Comparison of ENCODE assay signal across 27 cellular contexts in the genomic region with DNA sequence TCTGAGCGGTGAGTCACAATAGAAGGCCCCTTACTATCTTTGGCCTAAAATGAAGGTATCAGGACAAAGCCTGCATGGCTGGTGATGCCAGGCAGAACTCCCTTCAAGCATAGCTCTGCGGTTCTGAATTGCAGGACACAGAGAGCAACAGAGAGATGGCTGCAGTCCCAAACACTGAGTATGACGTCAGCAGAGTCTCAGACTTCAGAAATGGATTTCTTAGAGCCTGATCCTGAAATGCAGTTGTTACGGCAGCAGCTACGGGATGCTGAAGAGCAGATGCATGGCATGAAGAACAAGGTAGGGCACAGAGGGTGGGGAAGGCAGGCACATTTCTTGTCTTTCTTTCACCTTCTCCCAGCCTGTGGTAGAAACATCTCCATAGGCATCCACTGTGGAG. TPM values are rescaled to one million over a fixed set of nuclear protein-coding genes. Genes with fewer than 3 reads are reported as not detected.
DNase-seq lines count a peak whose midpoint lies in the region; ATAC-seq, FAIRE-seq and TF ChIP-seq lines count a peak whose summit lies in the region.
"Had no signal": no experiment of that assay in that cellular context is flagged by ENCODE, and none has a peak within 500 bp of the region (broad histone marks: within the 10 kb centered on the region; RNA-seq: fewer than 3 reads in every experiment).

No MANE protein-coding gene starts in this region.

- H3K27me3 Mint-ChIP-seq in MCF 10A (ENCODE audit: insufficient read depth, unreplicated experiment): no peaks in the 10 kb centered on the region
- H3K27me3 Mint-ChIP-seq: CD4-positive, alpha-beta T cell; CD8-positive, alpha-beta memory T cell had no signal

- H3K4me1 Mint-ChIP-seq in MCF 10A (ENCODE audit: insufficient read depth, unreplicated experiment): no peaks in the 10 kb centered on the region
- H3K4me1 Mint-ChIP-seq: CD14-positive monocyte; CD8-positive, alpha-beta memory T cell had no signal

- H3K36me3 Mint-ChIP-seq in MCF 10A (ENCODE audit: insufficient read depth, unreplicated experiment): peaks cover 16% of the 10 kb centered on the region
- H3K36me3 Mint-ChIP-seq: CD14-positive monocyte had no signal

- no peaks in the 10 kb centered on the region for H3K36me3 ChIP-seq in HepG2 (replicated peaks in 1 of 2; ENCODE audit: control insufficient read depth in 1 of 2, insufficient read depth in 2 of 2, low read length in 2 of 2)
- H3K36me3 ChIP-seq in right lobe of liver: no peaks in the 10 kb centered on the region
- peaks cover 75% of the 10 kb centered on the region for H3K36me3 ChIP-seq in K562 (ENCODE audit: control insufficient read depth, insufficient read depth, low read length)

- no peaks in the 10 kb centered on the region for H4K20me1 ChIP-seq in HepG2 (ENCODE audit: insufficient read depth, low read length)
- no peaks in the 10 kb centered on the region for H4K20me1 ChIP-seq in K562 (replicated peaks; ENCODE audit: control insufficient read depth, insufficient read depth, low read length)

- no peaks in the 10 kb centered on the region for H3K4me1 ChIP-seq in HepG2 (ENCODE audit: insufficient read depth, low read length)
- no peaks in the 10 kb centered on the region for H3K4me1 ChIP-seq in right lobe of liver
- H3K4me1 ChIP-seq in K562 (replicated peaks in 1 of 2; ENCODE audit: control insufficient read depth in 2 of 2, insufficient read depth in 2 of 2, low read length in 2 of 2): no peaks in the 10 kb centered on the region; a peak in 1 of 5 replicates
- H3K4me1 ChIP-seq: A549, BE2C had no signal

- no peak for DNase-seq in HepG2 (ENCODE audit: low spot score)
- DNase-seq in right lobe of liver: no peak
- no peak for DNase-seq in K562 (ENCODE audit: extremely low read depth in 1 of 4, low spot score in 3 of 4)
- DNase-seq in superior temporal gyrus (ENCODE audit: extremely low spot score): peak; percentile 37
- no peak for DNase-seq in MCF 10A (ENCODE audit: unreplicated experiment)
- DNase-seq: 8988T; ACHN; AML-193; BE2C; CD4-positive, alpha-beta T cell; CD8-positive, alpha-beta memory T cell; DMS 273 treated with DMSO at 0.1 percent for 48 hours; DMS79; EL; GDM1; H9 had no signal

- TF ChIP-seq RAD21 in HepG2 (CRISPR knock-in tag; IDR thresholded peaks at IDR 0.05) (no peak), K562 (CRISPR knock-in tag; conservative IDR thresholded peaks at IDR 0.05 in 1 of 2, IDR thresholded peaks at IDR 0.05 in 1 of 2) (no peak)

- intact Hi-C loops in HepG2 (cut with micrococcal nuclease; ENCODE audit: unreplicated experiment): no loop called here
- intact Hi-C loops in right lobe of liver (cut with DNase I): no loop called here
- intact Hi-C loops in K562 (cut with micrococcal nuclease): no loop called here
- intact Hi-C loops in MCF 10A (cut with micrococcal nuclease): no loop called here

- H3K9me3 Mint-ChIP-seq in MCF 10A (ENCODE audit: unreplicated experiment): no peaks in the 10 kb centered on the region
- H3K9me3 Mint-ChIP-seq: CD14-positive monocyte; CD4-positive, alpha-beta T cell; CD8-positive, alpha-beta memory T cell; GM23338; H9 had no signal

- H3K9ac ChIP-seq in HepG2 (ENCODE audit: insufficient read depth, low read depth, low read length) (no peak overlapping the region), K562 (ENCODE audit: insufficient read depth in 1 of 2, low read depth in 2 of 2, low read length in 2 of 2) (no peak overlapping the region)
- H3K9ac ChIP-seq: BLaER1 treated with 17β-estradiol and CSF1 and Interleukin-3, amounts not matched to agents 10 nM and 100 nM had no signal

- no peak overlapping the region for H2AFZ ChIP-seq in HepG2 (ENCODE audit: low read length)
- no peak overlapping the region for H2AFZ ChIP-seq in K562 (ENCODE audit: low read depth, low read length)
- H2AFZ ChIP-seq: GM23338 had no signal

- H3K27ac ChIP-seq in HepG2 (ENCODE audit: extremely low read length, insufficient read depth, low read length) (no peak overlapping the region), right lobe of liver (no peak overlapping the region), angular gyrus (ENCODE audit: low read depth, low read length) (peak overlapping the region; percentile 4), K562 (ENCODE audit: extremely low read depth, low read depth, low read length) (no peak overlapping the region)
- H3K27ac ChIP-seq: A549; BLaER1 treated with 17β-estradiol and CSF1 and Interleukin-3, amounts not matched to agents 10 nM and 100 nM had no signal

- 51% methylated on average over 5 of the region's 5 CpGs for WGBS in HepG2 (ENCODE audit: low lambda C conversion rate)
- 100% methylated on average over 1 of the region's 5 CpGs for WGBS in right lobe of liver (ENCODE audit: insufficient coverage, low coverage, low lambda C conversion rate, missing lambda C conversion rate)
- WGBS in K562 (ENCODE audit: insufficient coverage, low coverage, missing lambda C conversion rate): 69% methylated on average over 5 of the region's 5 CpGs

- H3K27me3 ChIP-seq in HepG2 (ENCODE audit: control insufficient read depth in 1 of 2, insufficient read depth in 2 of 2, low read length in 2 of 2) (peaks cover 3 to 25% of the 10 kb centered on the region in 2 experiments; a peak in 3 of 5 replicates), right lobe of liver (no peaks in the 10 kb centered on the region), K562 (ENCODE audit: control insufficient read depth in 2 of 2, insufficient read depth in 2 of 2, low read length in 2 of 2) (no peaks in the 10 kb centered on the region)
- H3K27me3 ChIP-seq: BE2C; BLaER1 treated with 17β-estradiol and CSF1 and Interleukin-3, amounts not matched to agents 10 nM and 100 nM had no signal

- TF ChIP-seq CTCF in HepG2 (CRISPR knock-in tag; IDR thresholded peaks at IDR 0.05) (no peak), right lobe of liver (IDR thresholded peaks at IDR 0.05) (no peak), K562 (IDR thresholded peaks at IDR 0.05 in 2 of 3, conservative IDR thresholded peaks at IDR 0.05 in 1 of 3; ENCODE audit: insufficient read depth in 2 of 3, low read depth in 1 of 3, low read length in 3 of 3) (no peak), MCF 10A (IDR thresholded peaks at IDR 0.05; ENCODE audit: unreplicated experiment) (no peak)

- in situ Hi-C loops in HepG2 (cut with HindIII; ENCODE audit: extremely low pct_ligation_motif_present, low pct_unique_long_range_greater_than_20kb) (no loop called here), K562 (cut with MboI) (no loop called here)

- no peak for FAIRE-seq in HepG2 (lab: Jason Lieb, UNC)
- no peak for FAIRE-seq in K562 (lab: Jason Lieb, UNC)
- FAIRE-seq: A549, D721Med, GM12891, GM18507 had no signal

- TF ChIP-seq POLR2A in HepG2 (IDR thresholded peaks at IDR 0.05; ENCODE audit: insufficient read depth in 1 of 2, low read depth in 2 of 2, low read length in 2 of 2) (no peak), right lobe of liver (IDR thresholded peaks at IDR 0.05) (no peak), K562 (conservative IDR thresholded peaks at IDR 0.05) (no peak)

- no peak for ATAC-seq in HepG2
- ATAC-seq in right lobe of liver: no peak
- no peak for ATAC-seq in K562
- no peak for ATAC-seq in HG03460 (IDR thresholded peaks at IDR 0.05; ENCODE audit: unreplicated experiment)
- ATAC-seq: A549, HCT116 had no signal

- POLR2A ChIA-PET in HepG2 (lab: Yijun Ruan, JAX): no interaction called here
- POLR2A ChIA-PET in K562 (lab: Yijun Ruan, JAX): interaction anchor here (0.6 to 3.4 kb wide), 6 partner anchors 7 to 39 kb away, joined by 3 to 14 read pairs (median 4); no protein-coding TSS in a partner anchor
- POLR2A ChIA-PET in MCF 10A (lab: Yijun Ruan, JAX): no interaction called here

- no peaks in the 10 kb centered on the region for H3K9me1 ChIP-seq in K562 (ENCODE audit: control insufficient read depth, insufficient read depth, low read length)

- BruUV-seq in HepG2 (replicated peaks; lab: Mats Ljungman, UMichigan) (no TSS peak), K562 (replicated peaks; lab: Mats Ljungman, UMichigan) (no TSS peak), MCF 10A (replicated peaks; lab: Mats Ljungman, UMichigan) (no TSS peak)

- H3K79me2 ChIP-seq in HepG2 (ENCODE audit: insufficient read depth, low read length) (no peaks in the 10 kb centered on the region), K562 (ENCODE audit: control insufficient read depth, insufficient read depth, low read length) (no peaks in the 10 kb centered on the region)

- H3K4me3 Mint-ChIP-seq in MCF 10A (ENCODE audit: unreplicated experiment): no peak overlapping the region
- H3K4me3 Mint-ChIP-seq: CD14-positive monocyte; CD4-positive, alpha-beta T cell; CD8-positive, alpha-beta memory T cell; GM23338; H9 had no signal

- H3K4me3 ChIP-seq in HepG2 (replicated peaks in 1 of 3; ENCODE audit: insufficient read depth in 1 of 3, low read depth in 2 of 3, low read length in 3 of 3) (no peak overlapping the region), right lobe of liver (no peak overlapping the region), K562 (no peak overlapping the region)
- H3K4me3 ChIP-seq: A549; BLaER1 treated with 17β-estradiol and CSF1 and Interleukin-3, amounts not matched to agents 10 nM and 100 nM; GM23338 had no signal

- CTCF ChIA-PET in HepG2 (lab: Yijun Ruan, JAX; ENCODE audit: low intra/inter-chr PET ratio, low total read pairs) (no interaction called here), K562 (lab: Yijun Ruan, JAX; ENCODE audit: low intra/inter-chr PET ratio) (no interaction called here), MCF 10A (lab: Yijun Ruan, JAX) (no interaction called here)

- TF ChIP-seq EP300 in HepG2 (IDR thresholded peaks at IDR 0.05; ENCODE audit: low read depth in 2 of 2, low read length in 2 of 2) (no peak), HepG2 (CRISPR knock-in tag; IDR thresholded peaks at IDR 0.05; ENCODE audit: borderline replicate concordance) (no peak), K562 (IDR thresholded peaks at IDR 0.05; ENCODE audit: low read length) (no peak)

- H3K9me3 ChIP-seq in HepG2 (ENCODE audit: low read length) (no peaks in the 10 kb centered on the region), right lobe of liver (no peaks in the 10 kb centered on the region), K562 (replicated peaks; ENCODE audit: control insufficient read depth, insufficient read depth, low read depth, low read length) (no peaks in the 10 kb centered on the region)
- H3K9me3 ChIP-seq: A549; BE2C; BLaER1 treated with 17β-estradiol and CSF1 and Interleukin-3, amounts not matched to agents 10 nM and 100 nM had no signal

- H3K4me2 ChIP-seq in HepG2 (ENCODE audit: low read depth, low read length): no peak overlapping the region
- H3K4me2 ChIP-seq in K562 (ENCODE audit: insufficient read depth, low read length): no peak overlapping the region
- H3K4me2 ChIP-seq: A549; BLaER1 treated with 17β-estradiol and CSF1 and Interleukin-3, amounts not matched to agents 10 nM and 100 nM; GM23338 had no signal

- no peak overlapping the region for H3K27ac Mint-ChIP-seq in MCF 10A (ENCODE audit: low read depth, unreplicated experiment)
- H3K27ac Mint-ChIP-seq: CD14-positive monocyte; CD4-positive, alpha-beta T cell had no signal

RNA-seq across cellular contexts. Expression of gene CCDC136, which starts 13.5 kb away (rescaled TPM):
- 0.04 TPM in 1 of 2 replicates, not detected in the other for total RNA-seq in HepG2 (2016; rRNA removed; fragmentation: Illumina TruSeq; extraction: Trizol)
- total RNA-seq in HepG2 (2016; cell fraction: cytosol; rRNA removed; fragmentation: Illumina TruSeq; extraction: Trizol; ENCODE audit: low read depth): not detected in 2 replicates
- not detected in 2 replicates for total RNA-seq in HepG2 (2016; cell fraction: insoluble cytoplasmic fraction; rRNA removed; fragmentation: Illumina TruSeq; extraction: Trizol)
- total RNA-seq in HepG2 (2016; cell fraction: membrane; rRNA removed; fragmentation: Illumina TruSeq; extraction: Trizol): not detected in 2 replicates
- not detected in 2 replicates for total RNA-seq in HepG2 (2016; cell fraction: nucleus; rRNA removed; fragmentation: Illumina TruSeq; extraction: Trizol)
- polyA plus RNA-seq in HepG2 (2011; rRNA removed): 0.38 and 0.47 TPM in 2 replicates
- polyA plus RNA-seq in HepG2 (2011; cell fraction: cytosol; rRNA removed): 0.03 TPM in 1 of 2 replicates, not detected in the other
- 0.21 and 0.35 TPM in 2 replicates for polyA plus RNA-seq in HepG2 (2011; cell fraction: nucleus; rRNA removed)
- polyA plus RNA-seq in HepG2 (2012): 0.16 and 0.23 TPM in 2 replicates
- not detected in 2 replicates for polyA plus RNA-seq in HepG2 (2016; cell fraction: cytosol; fragmentation: Illumina TruSeq; extraction: Trizol; ENCODE audit: low read depth)
- not detected in 2 replicates for polyA plus RNA-seq in HepG2 (2016; cell fraction: insoluble cytoplasmic fraction; fragmentation: Illumina TruSeq; extraction: Trizol; ENCODE audit: low read depth)
- not detected in 2 replicates for polyA plus RNA-seq in HepG2 (2016; cell fraction: membrane; fragmentation: Illumina TruSeq; extraction: Trizol; ENCODE audit: low read depth)
- polyA plus RNA-seq in HepG2 (2016; cell fraction: nucleus; fragmentation: Illumina TruSeq; extraction: Trizol; ENCODE audit: insufficient read depth, low read depth): not detected in 2 replicates
- 0.54 and 0.84 TPM in 2 replicates for polyA minus RNA-seq in HepG2 (2011; rRNA and poly(A)+ RNA removed; ENCODE audit: low replicate concordance)
- polyA minus RNA-seq in HepG2 (2011; cell fraction: cytosol; rRNA and poly(A)+ RNA removed): not detected in 2 replicates
- 1.2 TPM in 1 of 2 replicates, not detected in the other for polyA minus RNA-seq in HepG2 (2011; cell fraction: nucleus; rRNA and poly(A)+ RNA removed)
- total RNA-seq in right lobe of liver: under 1 TPM in 4 of 6 experiments, not detected in 2; 0.16 to 0.70 (median 0.20) TPM
- 153 and 165 TPM in 2 replicates for total RNA-seq in K562 (2011; cell fraction: chromatin; rRNA removed; ENCODE audit: low replicate concordance)
- 88.4 and 89.7 TPM in 2 replicates for total RNA-seq in K562 (2011; cell fraction: nucleolus; rRNA removed)
- total RNA-seq in K562 (2011; cell fraction: nucleoplasm; rRNA removed): 120 and 159 TPM in 2 replicates
- total RNA-seq in K562 (2014; rRNA removed): 17.0 and 23.5 TPM in 2 replicates
- total RNA-seq in K562 (2014; rRNA removed; fragmentation: Illumina TruSeq; extraction: Trizol): 15.3 and 18.8 TPM in 2 replicates
- total RNA-seq in K562 (2015; rRNA removed; fragmentation: Illumina TruSeq; extraction: Trizol): 27.6 and 28.7 TPM in 2 replicates
- 23.7 and 26.5 TPM in 2 replicates for total RNA-seq in K562 (2021)
- 40.2 and 45.0 TPM in 2 replicates for polyA plus RNA-seq in K562 (2011; rRNA removed)
- 12.2 and 20.3 TPM in 2 replicates for polyA plus RNA-seq in K562 (2011; cell fraction: cytosol; rRNA removed)
- 165 and 172 TPM in 2 replicates for polyA plus RNA-seq in K562 (2011; cell fraction: nucleus; rRNA removed)
- 30.6 and 53.3 TPM in 2 replicates for polyA plus RNA-seq in K562 (2012)
- polyA plus RNA-seq in K562 (2014; fragmentation: Illumina TruSeq; extraction: Trizol): 23.5 and 26.9 TPM in 2 replicates
- polyA plus RNA-seq in K562 (2014; fragmentation: Nextera tagmentation; extraction: Ambion mirVana): 1 to 10 TPM; 2.4 TPM
- 34.8 and 40.8 TPM in 2 replicates for polyA plus RNA-seq in K562 (2014; rRNA removed)
- polyA minus RNA-seq in K562 (2011; rRNA and poly(A)+ RNA removed): 31.9 and 36.9 TPM in 2 replicates
- polyA minus RNA-seq in K562 (2011; cell fraction: cytosol; rRNA and poly(A)+ RNA removed): 9.3 and 17.3 TPM in 2 replicates
- polyA minus RNA-seq in K562 (2011; cell fraction: nucleus; rRNA and poly(A)+ RNA removed): 47.4 and 54.8 TPM in 2 replicates
- 3.5 and 6.5 TPM in 2 replicates for total RNA-seq in MCF 10A (2022)

RNA-seq across cellular contexts. Expression of gene FLNC, which starts 25.0 kb away (rescaled TPM):
- total RNA-seq in HepG2 (2016; rRNA removed; fragmentation: Illumina TruSeq; extraction: Trizol) (0.01 and 0.02 TPM in 2 replicates), right lobe of liver (1 to 10 TPM in 2 of 6 experiments, under 1 TPM in 4; 0.27 to 5.1 (median 0.74) TPM), K562 (2014; rRNA removed) (60.7 and 94.5 TPM in 2 replicates), K562 (2014; rRNA removed; fragmentation: Illumina TruSeq; extraction: Trizol) (11.4 and 18.2 TPM in 2 replicates), K562 (2015; rRNA removed; fragmentation: Illumina TruSeq; extraction: Trizol) (28.8 and 33.3 TPM in 2 replicates), K562 (2021) (148 and 155 TPM in 2 replicates), MCF 10A (2022) (0.28 and 0.44 TPM in 2 replicates)
- total RNA-seq in HepG2 (2016; cell fraction: cytosol; rRNA removed; fragmentation: Illumina TruSeq; extraction: Trizol; ENCODE audit: low read depth): not detected in 2 replicates
- total RNA-seq in HepG2 (2016; cell fraction: insoluble cytoplasmic fraction; rRNA removed; fragmentation: Illumina TruSeq; extraction: Trizol): under 0.01 TPM in 1 of 2 replicates, not detected in the other
- not detected in 2 replicates for total RNA-seq in HepG2 (2016; cell fraction: membrane; rRNA removed; fragmentation: Illumina TruSeq; extraction: Trizol)
- 0.06 TPM in 1 of 2 replicates, not detected in the other for total RNA-seq in HepG2 (2016; cell fraction: nucleus; rRNA removed; fragmentation: Illumina TruSeq; extraction: Trizol)
- polyA plus RNA-seq in HepG2 (2011; rRNA removed) (0.01 TPM in 1 of 2 replicates, not detected in the other), K562 (2011; rRNA removed) (10.3 and 11.4 TPM in 2 replicates), K562 (2014; fragmentation: Illumina TruSeq; extraction: Trizol) (32.8 and 55.3 TPM in 2 replicates), K562 (2014; fragmentation: Nextera tagmentation; extraction: Ambion mirVana) (1 to 10 TPM in 1 of 2 experiments, under 1 TPM in 1; 0.90 to 1.1 TPM), K562 (2014; rRNA removed) (29.0 and 34.7 TPM in 2 replicates)
- 0.01 TPM in 2 replicates for polyA plus RNA-seq in HepG2 (2011; cell fraction: cytosol; rRNA removed)
- 0.02 and 0.05 TPM in 2 replicates for polyA plus RNA-seq in HepG2 (2011; cell fraction: nucleus; rRNA removed)
- 0.01 TPM in 1 of 2 replicates, not detected in the other for polyA plus RNA-seq in HepG2 (2012)
- polyA plus RNA-seq in HepG2 (2016; cell fraction: cytosol; fragmentation: Illumina TruSeq; extraction: Trizol; ENCODE audit: low read depth): not detected in 2 replicates
- polyA plus RNA-seq in HepG2 (2016; cell fraction: insoluble cytoplasmic fraction; fragmentation: Illumina TruSeq; extraction: Trizol; ENCODE audit: low read depth): not detected in 2 replicates
- not detected in 2 replicates for polyA plus RNA-seq in HepG2 (2016; cell fraction: membrane; fragmentation: Illumina TruSeq; extraction: Trizol; ENCODE audit: low read depth)
- not detected in 2 replicates for polyA plus RNA-seq in HepG2 (2016; cell fraction: nucleus; fragmentation: Illumina TruSeq; extraction: Trizol; ENCODE audit: insufficient read depth, low read depth)
- polyA minus RNA-seq in HepG2 (2011; rRNA and poly(A)+ RNA removed; ENCODE audit: low replicate concordance): 0.16 and 0.19 TPM in 2 replicates
- polyA minus RNA-seq in HepG2 (2011; cell fraction: cytosol; rRNA and poly(A)+ RNA removed): 0.09 and 0.10 TPM in 2 replicates
- polyA minus RNA-seq in HepG2 (2011; cell fraction: nucleus; rRNA and poly(A)+ RNA removed): under 0.01 TPM in 1 of 2 replicates, not detected in the other
- 62.5 and 206 TPM in 2 replicates for total RNA-seq in K562 (2011; cell fraction: chromatin; rRNA removed; ENCODE audit: low replicate concordance)
- total RNA-seq in K562 (2011; cell fraction: nucleolus; rRNA removed): 132 and 134 TPM in 2 replicates
- total RNA-seq in K562 (2011; cell fraction: nucleoplasm; rRNA removed): 72.1 and 81.0 TPM in 2 replicates
- polyA plus RNA-seq in K562 (2011; cell fraction: cytosol; rRNA removed): 11.4 and 26.8 TPM in 2 replicates
- polyA plus RNA-seq in K562 (2011; cell fraction: nucleus; rRNA removed): 58.5 and 126 TPM in 2 replicates
- polyA plus RNA-seq in K562 (2012): 66.6 and 106 TPM in 2 replicates
- polyA minus RNA-seq in K562 (2011; rRNA and poly(A)+ RNA removed): 15.1 and 41.9 TPM in 2 replicates
- 127 and 146 TPM in 2 replicates for polyA minus RNA-seq in K562 (2011; cell fraction: cytosol; rRNA and poly(A)+ RNA removed)
- polyA minus RNA-seq in K562 (2011; cell fraction: nucleus; rRNA and poly(A)+ RNA removed): 53.1 and 53.6 TPM in 2 replicates
- total RNA-seq: CD8-positive, alpha-beta memory T cell had no signal
- polyA plus RNA-seq: CD14-positive monocyte; CD8-positive, alpha-beta memory T cell had no signal

RNA-seq across cellular contexts. Expression of gene OPN1SW, which starts 29.6 kb away (rescaled TPM):
- not detected in 2 replicates for total RNA-seq in HepG2 (2016; rRNA removed; fragmentation: Illumina TruSeq; extraction: Trizol)
- total RNA-seq in HepG2 (2016; cell fraction: cytosol; rRNA removed; fragmentation: Illumina TruSeq; extraction: Trizol; ENCODE audit: low read depth): not detected in 2 replicates
- not detected in 2 replicates for total RNA-seq in HepG2 (2016; cell fraction: insoluble cytoplasmic fraction; rRNA removed; fragmentation: Illumina TruSeq; extraction: Trizol)
- total RNA-seq in HepG2 (2016; cell fraction: membrane; rRNA removed; fragmentation: Illumina TruSeq; extraction: Trizol): not detected in 2 replicates
- not detected in 2 replicates for total RNA-seq in HepG2 (2016; cell fraction: nucleus; rRNA removed; fragmentation: Illumina TruSeq; extraction: Trizol)
- polyA plus RNA-seq in HepG2 (2011; rRNA removed): not detected in 2 replicates
- polyA plus RNA-seq in HepG2 (2011; cell fraction: cytosol; rRNA removed): not detected in 2 replicates
- not detected in 2 replicates for polyA plus RNA-seq in HepG2 (2011; cell fraction: nucleus; rRNA removed)
- polyA plus RNA-seq in HepG2 (2012): 0.20 TPM in 1 of 2 replicates, not detected in the other
- not detected in 2 replicates for polyA plus RNA-seq in HepG2 (2016; cell fraction: cytosol; fragmentation: Illumina TruSeq; extraction: Trizol; ENCODE audit: low read depth)
- polyA plus RNA-seq in HepG2 (2016; cell fraction: insoluble cytoplasmic fraction; fragmentation: Illumina TruSeq; extraction: Trizol; ENCODE audit: low read depth): not detected in 2 replicates
- not detected in 2 replicates for polyA plus RNA-seq in HepG2 (2016; cell fraction: membrane; fragmentation: Illumina TruSeq; extraction: Trizol; ENCODE audit: low read depth)
- polyA plus RNA-seq in HepG2 (2016; cell fraction: nucleus; fragmentation: Illumina TruSeq; extraction: Trizol; ENCODE audit: insufficient read depth, low read depth): not detected in 2 replicates
- polyA minus RNA-seq in HepG2 (2011; rRNA and poly(A)+ RNA removed; ENCODE audit: low replicate concordance): not detected in 2 replicates
- not detected in 2 replicates for polyA minus RNA-seq in HepG2 (2011; cell fraction: cytosol; rRNA and poly(A)+ RNA removed)
- not detected in 2 replicates for polyA minus RNA-seq in HepG2 (2011; cell fraction: nucleus; rRNA and poly(A)+ RNA removed)
- not detected for total RNA-seq in right lobe of liver
- total RNA-seq in K562 (2011; cell fraction: chromatin; rRNA removed; ENCODE audit: low replicate concordance): not detected in 2 replicates
- total RNA-seq in K562 (2011; cell fraction: nucleolus; rRNA removed): not detected in 2 replicates
- not detected in 2 replicates for total RNA-seq in K562 (2011; cell fraction: nucleoplasm; rRNA removed)
- total RNA-seq in K562 (2014; rRNA removed): not detected in 2 replicates
- not detected in 2 replicates for total RNA-seq in K562 (2014; rRNA removed; fragmentation: Illumina TruSeq; extraction: Trizol)
- not detected in 2 replicates for total RNA-seq in K562 (2015; rRNA removed; fragmentation: Illumina TruSeq; extraction: Trizol)
- total RNA-seq in K562 (2021): not detected in 2 replicates
- not detected in 2 replicates for polyA plus RNA-seq in K562 (2011; rRNA removed)
- polyA plus RNA-seq in K562 (2011; cell fraction: cytosol; rRNA removed): not detected in 2 replicates
- not detected in 2 replicates for polyA plus RNA-seq in K562 (2011; cell fraction: nucleus; rRNA removed)
- 0.09 and 0.24 TPM in 2 replicates for polyA plus RNA-seq in K562 (2012)
- not detected in 2 replicates for polyA plus RNA-seq in K562 (2014; fragmentation: Illumina TruSeq; extraction: Trizol)
- 1 to 10 TPM in 1 of 2 experiments, under 1 TPM in 1; 0.84 to 1.0 TPM for polyA plus RNA-seq in K562 (2014; fragmentation: Nextera tagmentation; extraction: Ambion mirVana)
- not detected in 2 replicates for polyA plus RNA-seq in K562 (2014; rRNA removed)
- not detected in 2 replicates for polyA minus RNA-seq in K562 (2011; rRNA and poly(A)+ RNA removed)
- polyA minus RNA-seq in K562 (2011; cell fraction: cytosol; rRNA and poly(A)+ RNA removed): not detected in 2 replicates
- polyA minus RNA-seq in K562 (2011; cell fraction: nucleus; rRNA and poly(A)+ RNA removed): not detected in 2 replicates
- not detected in 2 replicates for total RNA-seq in MCF 10A (2022)
- total RNA-seq: CD4-positive, alpha-beta T cell; CD8-positive, alpha-beta memory T cell; GM23338; H4; H9 had no signal
- polyA plus RNA-seq: A549; CD14-positive monocyte; CD8-positive, alpha-beta memory T cell had no signal

RNA-seq across cellular contexts. Expression of gene ATP6V1F, which starts 57.4 kb away (rescaled TPM):
- total RNA-seq in HepG2 (2016; rRNA removed; fragmentation: Illumina TruSeq; extraction: Trizol) (87.2 and 107 TPM in 2 replicates), right lobe of liver (10 to 100 TPM; 26.9 to 72.0 (median 38.9) TPM), K562 (2014; rRNA removed) (265 and 341 TPM in 2 replicates), K562 (2014; rRNA removed; fragmentation: Illumina TruSeq; extraction: Trizol) (174 and 206 TPM in 2 replicates), K562 (2015; rRNA removed; fragmentation: Illumina TruSeq; extraction: Trizol) (332 and 336 TPM in 2 replicates), K562 (2021) (378 and 393 TPM in 2 replicates), MCF 10A (2022) (125 and 152 TPM in 2 replicates)
- 91.7 and 127 TPM in 2 replicates for total RNA-seq in HepG2 (2016; cell fraction: cytosol; rRNA removed; fragmentation: Illumina TruSeq; extraction: Trizol; ENCODE audit: low read depth)
- 86.6 and 128 TPM in 2 replicates for total RNA-seq in HepG2 (2016; cell fraction: insoluble cytoplasmic fraction; rRNA removed; fragmentation: Illumina TruSeq; extraction: Trizol)
- total RNA-seq in HepG2 (2016; cell fraction: membrane; rRNA removed; fragmentation: Illumina TruSeq; extraction: Trizol): 87.9 and 101 TPM in 2 replicates
- 29.8 and 31.5 TPM in 2 replicates for total RNA-seq in HepG2 (2016; cell fraction: nucleus; rRNA removed; fragmentation: Illumina TruSeq; extraction: Trizol)
- polyA plus RNA-seq in HepG2 (2011; rRNA removed) (132 and 144 TPM in 2 replicates), K562 (2011; rRNA removed) (507 and 542 TPM in 2 replicates), K562 (2014; fragmentation: Illumina TruSeq; extraction: Trizol) (604 and 714 TPM in 2 replicates), K562 (2014; fragmentation: Nextera tagmentation; extraction: Ambion mirVana) (1,000 to 10,000 TPM in 1 of 2 experiments, 100 to 1,000 TPM in 1; 733 to 1,123 TPM), K562 (2014; rRNA removed) (568 and 645 TPM in 2 replicates)
- 149 and 216 TPM in 2 replicates for polyA plus RNA-seq in HepG2 (2011; cell fraction: cytosol; rRNA removed)
- 54.3 and 63.6 TPM in 2 replicates for polyA plus RNA-seq in HepG2 (2011; cell fraction: nucleus; rRNA removed)
- 127 and 131 TPM in 2 replicates for polyA plus RNA-seq in HepG2 (2012)
- 134 and 154 TPM in 2 replicates for polyA plus RNA-seq in HepG2 (2016; cell fraction: cytosol; fragmentation: Illumina TruSeq; extraction: Trizol; ENCODE audit: low read depth)
- polyA plus RNA-seq in HepG2 (2016; cell fraction: insoluble cytoplasmic fraction; fragmentation: Illumina TruSeq; extraction: Trizol; ENCODE audit: low read depth): 186 and 188 TPM in 2 replicates
- polyA plus RNA-seq in HepG2 (2016; cell fraction: membrane; fragmentation: Illumina TruSeq; extraction: Trizol; ENCODE audit: low read depth): 130 and 137 TPM in 2 replicates
- polyA plus RNA-seq in HepG2 (2016; cell fraction: nucleus; fragmentation: Illumina TruSeq; extraction: Trizol; ENCODE audit: insufficient read depth, low read depth): 74.2 and 75.8 TPM in 2 replicates
- 39.4 and 64.2 TPM in 2 replicates for polyA minus RNA-seq in HepG2 (2011; rRNA and poly(A)+ RNA removed; ENCODE audit: low replicate concordance)
- polyA minus RNA-seq in HepG2 (2011; cell fraction: cytosol; rRNA and poly(A)+ RNA removed): 18.0 and 20.1 TPM in 2 replicates
- 9.9 and 10.6 TPM in 2 replicates for polyA minus RNA-seq in HepG2 (2011; cell fraction: nucleus; rRNA and poly(A)+ RNA removed)
- total RNA-seq in K562 (2011; cell fraction: chromatin; rRNA removed; ENCODE audit: low replicate concordance): 21.6 and 54.5 TPM in 2 replicates
- total RNA-seq in K562 (2011; cell fraction: nucleolus; rRNA removed): 72.7 and 74.7 TPM in 2 replicates
- total RNA-seq in K562 (2011; cell fraction: nucleoplasm; rRNA removed): 70.9 and 89.2 TPM in 2 replicates
- polyA plus RNA-seq in K562 (2011; cell fraction: cytosol; rRNA removed): 869 and 1,641 TPM in 2 replicates
- polyA plus RNA-seq in K562 (2011; cell fraction: nucleus; rRNA removed): 256 and 267 TPM in 2 replicates
- 454 and 820 TPM in 2 replicates for polyA plus RNA-seq in K562 (2012)
- 83.2 and 101 TPM in 2 replicates for polyA minus RNA-seq in K562 (2011; rRNA and poly(A)+ RNA removed)
- 93.9 and 97.2 TPM in 2 replicates for polyA minus RNA-seq in K562 (2011; cell fraction: cytosol; rRNA and poly(A)+ RNA removed)
- polyA minus RNA-seq in K562 (2011; cell fraction: nucleus; rRNA and poly(A)+ RNA removed): 35.3 and 68.5 TPM in 2 replicates
